23 cellular contexts compared by ENCODE assay signal in the genomic region with DNA sequence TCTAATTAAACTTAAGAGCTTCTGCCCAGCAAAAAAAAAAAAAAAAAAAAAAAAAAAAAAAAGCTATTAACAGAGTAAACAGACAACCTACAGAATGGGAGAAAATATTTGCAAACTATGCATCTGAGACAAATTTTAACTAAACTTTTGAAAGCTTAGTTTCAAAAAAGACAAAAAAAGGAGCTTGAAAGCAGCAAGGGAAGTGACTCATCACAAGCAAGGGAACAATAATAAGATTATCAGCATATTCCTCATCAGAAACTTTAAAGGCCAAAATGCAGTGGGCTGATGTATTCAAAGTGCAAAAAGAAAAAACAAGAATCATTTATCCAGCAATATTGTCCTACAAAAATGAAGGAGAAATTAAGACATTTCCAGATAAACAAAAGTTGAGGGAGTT.
"Had no signal": no experiment of that assay in that cellular context is flagged by ENCODE, and none has a peak within 500 bp of the region (broad histone marks: within the 10 kb centered on the region; RNA-seq: fewer than 3 reads in every experiment).

No MANE protein-coding gene starts in this region.

- H3K4me3 Mint-ChIP-seq: activated B cell treated with CpG ODN at 0.5 μM for 24 hours; activated CD4-positive, alpha-beta T cell treated with anti-CD3 and anti-CD28 coated beads for 36 hours; activated naive CD4-positive, alpha-beta T cell treated with anti-CD3 and anti-CD28 coated beads for 36 hours; activated T-cell treated with anti-CD3 and anti-CD28 coated beads, Interleukin-2, amount 50 U/mL, for 4 hours; mesothelial cell of epicardium; naive thymus-derived CD8-positive, alpha-beta T cell; stimulated activated naive CD8-positive, alpha-beta T cell treated with anti-CD3 and anti-CD28 coated beads, Interleukin-15, amount 100 ng/mL, for 72 hours; T-helper 1 cell treated with Interleukin-12 subunit alpha and Interleukin-12 subunit beta and Interleukin-4 antibody, amounts not matched to agents 30 μg/mL and 1 μg/mL, for 36 hours had no signal

- H3K36me3 ChIP-seq: gastrocnemius medialis, left ventricle myocardium inferior, prostate gland, right atrium auricular region, tibial artery had no signal

- DNase-seq: activated B cell treated with CpG ODN at 0.5 μM for 24 hours; activated CD4-positive, alpha-beta T cell treated with anti-CD3 and anti-CD28 coated beads for 36 hours; activated CD4-positive, alpha-beta T cell treated with anti-CD3 and anti-CD28 coated beads, Interleukin-2, amount 50 U/mL, for 4 hours; activated CD8-positive, alpha-beta memory T cell treated with anti-CD3 and anti-CD28 coated beads for 24 hours; activated CD8-positive, alpha-beta memory T cell treated with anti-CD3 and anti-CD28 coated beads, Interleukin-2, amount 50 U/mL, for 4 hours; activated naive CD4-positive, alpha-beta T cell treated with anti-CD3 and anti-CD28 coated beads for 36 hours; activated T-cell treated with anti-CD3 and anti-CD28 coated beads, Interleukin-2, amount 50 U/mL, for 4 hours; amygdala; body of pancreas; central memory CD4-positive, alpha-beta T cell; gastrocnemius medialis; hippocampal formation; left ventricle myocardium inferior; naive thymus-derived CD8-positive, alpha-beta T cell; stimulated activated CD4-positive, alpha-beta T cell treated with anti-CD3 and anti-CD28 coated beads, Interleukin-12 subunit alpha, Interleukin-12 subunit beta, amount 100 ng/mL, for 4 hours; stimulated activated CD4-positive, alpha-beta T cell treated with anti-CD3 and anti-CD28 coated beads, Interleukin-1b, Interleukin-23, amount 100 ng/mL, for 48 hours; stimulated activated naive CD8-positive, alpha-beta T cell treated with anti-CD3 and anti-CD28 coated beads, Interleukin-15, amount 100 ng/mL, for 72 hours; T1000; tibial artery had no signal

- H3K4me1 Mint-ChIP-seq: activated B cell treated with CpG ODN at 0.5 μM for 24 hours; activated CD4-positive, alpha-beta T cell treated with anti-CD3 and anti-CD28 coated beads for 36 hours; naive thymus-derived CD8-positive, alpha-beta T cell; stimulated activated naive CD8-positive, alpha-beta T cell treated with anti-CD3 and anti-CD28 coated beads, Interleukin-15, amount 100 ng/mL, for 72 hours had no signal

- H3K27me3 ChIP-seq: body of pancreas, gastrocnemius medialis, right atrium auricular region, tibial artery had no signal

- H3K27ac Mint-ChIP-seq: activated B cell treated with CpG ODN at 0.5 μM for 24 hours; activated CD4-positive, alpha-beta T cell treated with anti-CD3 and anti-CD28 coated beads for 36 hours; activated naive CD4-positive, alpha-beta T cell treated with anti-CD3 and anti-CD28 coated beads for 36 hours; mesothelial cell of epicardium; naive thymus-derived CD8-positive, alpha-beta T cell; stimulated activated naive CD8-positive, alpha-beta T cell treated with anti-CD3 and anti-CD28 coated beads, Interleukin-15, amount 100 ng/mL, for 72 hours; T-helper 1 cell treated with Interleukin-12 subunit alpha and Interleukin-12 subunit beta and Interleukin-4 antibody, amounts not matched to agents 30 μg/mL and 1 μg/mL, for 36 hours had no signal

- H3K4me1 ChIP-seq: body of pancreas, gastrocnemius medialis, left ventricle myocardium inferior, prostate gland, right atrium auricular region, tibial artery had no signal

- ATAC-seq: activated CD4-positive, alpha-beta T cell treated with anti-CD3 and anti-CD28 coated beads for 36 hours; activated T-cell treated with anti-CD3 and anti-CD28 coated beads, Interleukin-2, amount 50 U/mL, for 4 hours; body of pancreas; gastrocnemius medialis; naive thymus-derived CD8-positive, alpha-beta T cell; stimulated activated naive CD8-positive, alpha-beta T cell treated with anti-CD3 and anti-CD28 coated beads, Interleukin-15, amount 100 ng/mL, for 72 hours had no signal

- H3K4me3 ChIP-seq: body of pancreas, gastrocnemius medialis, left ventricle myocardium inferior, prostate gland, right atrium auricular region, tibial artery had no signal

- H3K27ac ChIP-seq: body of pancreas, gastrocnemius medialis, left ventricle myocardium inferior, prostate gland, right atrium auricular region, tibial artery had no signal
